ENCODE assay signal across 24 cellular contexts in genomic region chrX:148885203-148885602, GRCh38.
"Had no signal": no experiment of that assay in that cellular context is flagged by ENCODE, and none has a peak within 500 bp of the region (broad histone marks: within the 10 kb centered on the region; RNA-seq: fewer than 3 reads in every experiment).

No MANE protein-coding gene starts in this region.

- H3K27me3 Mint-ChIP-seq: activated CD4-positive, alpha-beta T cell treated with anti-CD3 and anti-CD28 coated beads, Interleukin-2, amount 10 ng/mL, durations not matched to agents 7 days and 5 days; effector memory CD8-positive, alpha-beta T cell; type B pancreatic cell had no signal

- H3K27me3 ChIP-seq: ascending aorta, esophagus squamous epithelium, gastrocnemius medialis, neutrophil, pancreas, right atrium auricular region, spleen, vagina had no signal

- DNase-seq: activated CD4-positive, alpha-beta T cell treated with anti-CD3 and anti-CD28 coated beads, Interleukin-2, amount 10 ng/mL, durations not matched to agents 7 days and 5 days; activated CD4-positive, CD25-positive, alpha-beta regulatory T cell treated with anti-CD3 and anti-CD28 coated beads, Interleukin-2, amount 50 U/mL, for 72 hours; activated CD8-positive, alpha-beta T cell treated with anti-CD3 and anti-CD28 coated beads, Interleukin-2, amount 10 ng/mL, durations not matched to agents 7 days and 5 days; activated gamma-delta T cell treated with Interleukin-2 at 50 U/mL for 16 hours; activated T-cell treated with anti-CD3 and anti-CD28 coated beads, Interleukin-2, amount 50 U/mL, for 1 hour; central memory CD4-positive, alpha-beta T cell; dorsolateral prefrontal cortex; effector memory CD8-positive, alpha-beta T cell; esophagus squamous epithelium; gastrocnemius medialis; hippocampal formation; pancreas; psoas muscle; spleen; stimulated activated CD4-positive, alpha-beta T cell treated with anti-CD3 and anti-CD28 coated beads, Interleukin-4, amount 100 ng/mL, for 1 hour; stimulated activated naive CD4-positive, alpha-beta T cell had no signal

- H3K4me3 Mint-ChIP-seq: activated CD4-positive, alpha-beta T cell treated with anti-CD3 and anti-CD28 coated beads, Interleukin-2, amount 10 ng/mL, durations not matched to agents 7 days and 5 days; activated CD8-positive, alpha-beta T cell treated with anti-CD3 and anti-CD28 coated beads, Interleukin-2, amount 10 ng/mL, durations not matched to agents 7 days and 5 days; effector memory CD8-positive, alpha-beta T cell; natural killer cell treated with Interleukin-12 subunit alpha and Interleukin-12 subunit beta and Interleukin-15 and Interleukin-18, amount 100 ng/mL, for 72 hours; type B pancreatic cell had no signal

- H3K27ac ChIP-seq: ascending aorta, dorsolateral prefrontal cortex, esophagus squamous epithelium, gastrocnemius medialis, neutrophil, pancreas, psoas muscle, right atrium auricular region, spleen, thoracic aorta, vagina had no signal

- H3K27ac Mint-ChIP-seq: activated CD4-positive, alpha-beta T cell treated with anti-CD3 and anti-CD28 coated beads, Interleukin-2, amount 10 ng/mL, durations not matched to agents 7 days and 5 days; activated CD8-positive, alpha-beta T cell treated with anti-CD3 and anti-CD28 coated beads, Interleukin-2, amount 10 ng/mL, durations not matched to agents 7 days and 5 days; activated naive CD4-positive, alpha-beta T cell treated with anti-CD3 and anti-CD28 coated beads, Interleukin-2, amount 50 U/mL, for 72 hours; effector memory CD8-positive, alpha-beta T cell; natural killer cell treated with Interleukin-12 subunit alpha and Interleukin-12 subunit beta and Interleukin-15 and Interleukin-18, amount 100 ng/mL, for 72 hours; type B pancreatic cell had no signal

- H3K4me1 Mint-ChIP-seq: activated CD4-positive, alpha-beta T cell treated with anti-CD3 and anti-CD28 coated beads, Interleukin-2, amount 10 ng/mL, durations not matched to agents 7 days and 5 days had no signal

- H3K4me3 ChIP-seq: ascending aorta, dorsolateral prefrontal cortex, esophagus squamous epithelium, gastrocnemius medialis, pancreas, psoas muscle, right atrium auricular region, spleen, thoracic aorta, vagina had no signal

- H3K36me3 Mint-ChIP-seq: activated naive CD4-positive, alpha-beta T cell treated with anti-CD3 and anti-CD28 coated beads, Interleukin-2, amount 50 U/mL, for 72 hours; natural killer cell treated with Interleukin-12 subunit alpha and Interleukin-12 subunit beta and Interleukin-15 and Interleukin-18, amount 100 ng/mL, for 72 hours; type B pancreatic cell had no signal

- H3K9me3 Mint-ChIP-seq: activated CD4-positive, alpha-beta T cell treated with anti-CD3 and anti-CD28 coated beads, Interleukin-2, amount 10 ng/mL, durations not matched to agents 7 days and 5 days; activated naive CD4-positive, alpha-beta T cell treated with anti-CD3 and anti-CD28 coated beads, Interleukin-2, amount 50 U/mL, for 72 hours; effector memory CD8-positive, alpha-beta T cell; natural killer cell treated with Interleukin-12 subunit alpha and Interleukin-12 subunit beta and Interleukin-15 and Interleukin-18, amount 100 ng/mL, for 72 hours; type B pancreatic cell had no signal

- H3K36me3 ChIP-seq: ascending aorta, esophagus squamous epithelium, gastrocnemius medialis, pancreas, right atrium auricular region, spleen, thoracic aorta, vagina had no signal
